In genomic region chr5:179161901-179162300, GRCh38 we compare ENCODE assay signal across 26 cellular contexts.
DNase-seq lines count a peak whose midpoint lies in the region; ATAC-seq and TF ChIP-seq lines count a peak whose summit lies in the region.
"Had no signal": no experiment of that assay in that cellular context is flagged by ENCODE, and none has a peak within 500 bp of the region (broad histone marks: within the 10 kb centered on the region; RNA-seq: fewer than 3 reads in every experiment).

No MANE protein-coding gene starts in this region.

- TF ChIP-seq CTCF in osteoblast (IDR thresholded peaks at IDR 0.05; ENCODE audit: extremely low read depth, low read depth, low read length) (no peak), upper lobe of right lung (IDR thresholded peaks at IDR 0.05) (no peak)

- H3K4me2 ChIP-seq in osteoblast (ENCODE audit: insufficient read depth, low read length) = no peak overlapping the region

- H3K79me2 ChIP-seq in osteoblast (ENCODE audit: insufficient read depth, low read length) = peaks cover 24% of the 10 kb centered on the region

- DNase-seq in left cardiac atrium (peak; percentile 1), left ventricle myocardium superior (no peak), islet precursor cell (peak; percentile 31), osteoblast (ENCODE audit: insufficient read length, low spot score, missing footprints) (peak; percentile 46), upper lobe of right lung (peak; percentile 40), DMS153 (lab: John Stamatoyannopoulos, UW) (no peak)
- DNase-seq: C1 segment of cervical spinal cord; CD4-positive, alpha-beta memory T cell; DMS79; EL; GDM1; Karpas-422; NCI-H1092 treated with DMSO at 0.1 percent for 48 hours; NCI-H1436; NCI-H187; NCI-H2081 treated with DMSO at 0.1 percent for 48 hours; NCI-H2171; NCI-H226; NCI-H510A; NCI-H69; SIG-M5 had no signal

- H4K20me1 ChIP-seq in osteoblast (ENCODE audit: insufficient read depth, low read length) = peaks cover 24% of the 10 kb centered on the region

- no peaks in the 10 kb centered on the region for H3K27me3 ChIP-seq in osteoblast (ENCODE audit: insufficient read depth, low read length)
- H3K27me3 ChIP-seq in upper lobe of right lung = peaks cover 5% of the 10 kb centered on the region

- intact Hi-C loops in left cardiac atrium (cut with DNase I) = no loop called here
- intact Hi-C loops in left ventricle myocardium superior (cut with micrococcal nuclease) = loop anchor here (5.0 kb wide), 1 partner anchor 330 kb away; no protein-coding TSS in a partner anchor
- intact Hi-C loops in upper lobe of right lung (cut with DNase I) = loop anchor here (10.0 kb wide), 1 partner anchor 333 kb away; no protein-coding TSS in a partner anchor

- ATAC-seq in left cardiac atrium (no peak), left ventricle myocardium superior (no peak), upper lobe of right lung (no peak), HG03342 (IDR thresholded peaks at IDR 0.05; ENCODE audit: unreplicated experiment) (no peak)
- ATAC-seq: Panc1 had no signal

- H3K9me3 ChIP-seq in osteoblast (ENCODE audit: low read depth, low read length) (no peaks in the 10 kb centered on the region), upper lobe of right lung (no peaks in the 10 kb centered on the region)
- H3K9me3 ChIP-seq: Caco-2 had no signal

- H3K27ac ChIP-seq in osteoblast (ENCODE audit: low read depth, low read length) (no peak overlapping the region), upper lobe of right lung (no peak overlapping the region)
- H3K27ac ChIP-seq: RWPE1, SK-N-MC had no signal

- H2AFZ ChIP-seq in osteoblast (ENCODE audit: low read length) = no peak overlapping the region

- H3K36me3 ChIP-seq in osteoblast (ENCODE audit: insufficient read depth, low read length) (peaks cover 38% of the 10 kb centered on the region), upper lobe of right lung (no peaks in the 10 kb centered on the region)

- H3K4me1 ChIP-seq in osteoblast (ENCODE audit: insufficient read depth, low read length) (no peaks in the 10 kb centered on the region), upper lobe of right lung (peaks cover 1% of the 10 kb centered on the region)
- H3K4me1 ChIP-seq: Caco-2 had no signal

- H3K4me3 ChIP-seq in osteoblast (ENCODE audit: insufficient read depth, low read length) (no peak overlapping the region), upper lobe of right lung (no peak overlapping the region)
- H3K4me3 ChIP-seq: SK-N-MC had no signal

Comparison
In these comparisons a context has a peak if more than half of its experiments do, and no peak if none do; other contexts are left out.
1. DNase-seq: peak in left cardiac atrium (single experiment), islet precursor cell (single experiment), osteoblast (single experiment) and upper lobe of right lung (single experiment); none in left ventricle myocardium superior (single experiment) and DMS153 (single experiment).
2. intact Hi-C loops: an anchor here in left ventricle myocardium superior (5.0 kb wide) and upper lobe of right lung (10.0 kb wide); none called in left cardiac atrium.